ENCODE assay signal across 8 cellular contexts in genomic region chr1:204409878-204410763, GRCh38. TPM values are rescaled to one million over a fixed set of nuclear protein-coding genes. Genes with fewer than 3 reads are reported as not detected.
DNase-seq lines count a peak whose midpoint lies in the region; ATAC-seq, FAIRE-seq and TF ChIP-seq lines count a peak whose summit lies in the region.

No MANE protein-coding gene starts in this region.

- peak overlapping the region; percentile 80 for H3K4me3 ChIP-seq in MM.1S (ENCODE audit: low read length)

- H3K4me2 ChIP-seq in MM.1S (ENCODE audit: low read depth, low read length) = peak overlapping the region; percentile 79

- FAIRE-seq in urothelium cell line (lab: Jason Lieb, UNC) = no peak

- H4K20me1 ChIP-seq in MM.1S (ENCODE audit: insufficient read depth, low read length) = peaks cover 57% of the 10 kb centered on the region

- H3K27me3 Mint-ChIP-seq in dendritic cell treated with granulocyte-macrophage colony-stimulating factor and Interleukin-4, amounts not matched to agents 40 ng/mL and 50 ng/mL, for 4 days = no peaks in the 10 kb centered on the region
- no peaks in the 10 kb centered on the region for H3K27me3 Mint-ChIP-seq in natural killer cell (ENCODE audit: low read depth in 2 of 2)

- peaks cover 38% of the 10 kb centered on the region for H3K36me3 Mint-ChIP-seq in dendritic cell treated with granulocyte-macrophage colony-stimulating factor and Interleukin-4, amounts not matched to agents 40 ng/mL and 50 ng/mL, for 4 days (ENCODE audit: low read depth)
- no peaks in the 10 kb centered on the region for H3K36me3 Mint-ChIP-seq in natural killer cell

- intact Hi-C loops in dendritic cell treated with granulocyte-macrophage colony-stimulating factor and Interleukin-4, amounts not matched to agents 40 ng/mL and 50 ng/mL, for 4 days (cut with micrococcal nuclease) = loop anchor here (5.0 kb wide), 1 partner anchor 97 kb away; no protein-coding TSS in a partner anchor
- intact Hi-C loops in natural killer cell (cut with micrococcal nuclease) = no loop called here

- peaks cover 6% of the 10 kb centered on the region; the same call in 1 of the 2 replicates for H3K4me1 ChIP-seq in MM.1S (ENCODE audit: low read length)

- H3F3A ChIP-seq in MM.1S (ENCODE audit: insufficient read depth, low read length) = peaks cover 7% of the 10 kb centered on the region; the same call in 1 of the 2 replicates

- peaks cover 65% of the 10 kb centered on the region for H3K79me2 ChIP-seq in MM.1S (ENCODE audit: low read length)

- H3K9me2 ChIP-seq in MM.1S (replicated peaks; ENCODE audit: insufficient read depth, low read length) = no peaks in the 10 kb centered on the region

- H2AFZ ChIP-seq in MM.1S (ENCODE audit: low read length) = no peak overlapping the region

- no peaks in the 10 kb centered on the region for H3K9me3 Mint-ChIP-seq in dendritic cell treated with granulocyte-macrophage colony-stimulating factor and Interleukin-4, amounts not matched to agents 40 ng/mL and 50 ng/mL, for 4 days
- no peaks in the 10 kb centered on the region for H3K9me3 Mint-ChIP-seq in natural killer cell

- ATAC-seq in natural killer cell (no peak), GM21528 (IDR thresholded peaks at IDR 0.05; ENCODE audit: low FRiP score, unreplicated experiment) (no peak)

- H3K9me3 ChIP-seq in MM.1S (replicated peaks; ENCODE audit: insufficient read depth, low read length) = no peaks in the 10 kb centered on the region

- peaks cover 32% of the 10 kb centered on the region for H3K36me3 ChIP-seq in MM.1S (replicated peaks; ENCODE audit: insufficient read depth, low read length)

- H3K27ac ChIP-seq in C4-2B (peak overlapping the region; percentile 99), MM.1S (ENCODE audit: low read length) (peak overlapping the region; percentile 93; the same call in 1 of the 2 replicates)

- no peak for DNase-seq in MM.1S
- no peak for DNase-seq in natural killer cell
- DNase-seq in NCI-H1417 treated with DMSO at 0.1 percent for 48 hours (lab: John Stamatoyannopoulos, UW) = no peak
- DNase-seq in midbrain (lab: John Stamatoyannopoulos, UW) = no peak
- DNase-seq in urothelium cell line (ENCODE audit: low spot score) = no peak

- peak overlapping the region; percentile 97 for H3K27ac Mint-ChIP-seq in dendritic cell treated with granulocyte-macrophage colony-stimulating factor and Interleukin-4, amounts not matched to agents 40 ng/mL and 50 ng/mL, for 4 days
- peak overlapping the region; percentile 98 to 100 for H3K27ac Mint-ChIP-seq in natural killer cell

- peaks cover 28% of the 10 kb centered on the region for H3K4me1 Mint-ChIP-seq in dendritic cell treated with granulocyte-macrophage colony-stimulating factor and Interleukin-4, amounts not matched to agents 40 ng/mL and 50 ng/mL, for 4 days (ENCODE audit: low read depth)
- peaks cover 51 to 56% of the 10 kb centered on the region in 2 donors for H3K4me1 Mint-ChIP-seq in natural killer cell

- H3K9ac ChIP-seq in MM.1S (ENCODE audit: low read length) = peak overlapping the region; percentile 100

- H3K4me3 Mint-ChIP-seq in dendritic cell treated with granulocyte-macrophage colony-stimulating factor and Interleukin-4, amounts not matched to agents 40 ng/mL and 50 ng/mL, for 4 days = peak overlapping the region; percentile 99
- peak overlapping the region; percentile 99 for H3K4me3 Mint-ChIP-seq in natural killer cell

- TF ChIP-seq CTCF in C4-2B (conservative IDR thresholded peaks at IDR 0.05) (no peak), MM.1S (IDR thresholded peaks at IDR 0.05; ENCODE audit: low read length) (no peak), natural killer cell (IDR thresholded peaks at IDR 0.05) (no peak)

- H3K27me3 ChIP-seq in MM.1S (replicated peaks; ENCODE audit: insufficient read depth, low read length) = no peaks in the 10 kb centered on the region

RNA-seq across cellular contexts. Expression of gene PPP1R15B, which starts 1.5 kb away (rescaled TPM):
- 100 to 1,000 TPM; 174 to 236 (median 222) TPM for total RNA-seq in natural killer cell

RNA-seq across cellular contexts. Expression of gene PLEKHA6, which starts 50.4 kb away (rescaled TPM):
- under 1 TPM; 0.10 to 0.43 (median 0.16) TPM for total RNA-seq in natural killer cell
